8 cellular contexts compared by ENCODE assay signal in genomic region chr20:25407311-25408169, GRCh38. TPM values are rescaled to one million over a fixed set of nuclear protein-coding genes. Genes with fewer than 3 reads are reported as not detected.
A peak's percentile ranks its signal among the peaks of the same experiment; 100 is the strongest.
DNase-seq lines count a peak whose midpoint lies in the region; ATAC-seq and TF ChIP-seq lines count a peak whose summit lies in the region.

GINS1 (plus strand) TSS chr20:25407673; CDS start chr20:25407821, 148 bp downstream.

- peaks cover 0 to 16% (median 0%) of the 10 kb centered on the region in 7 donors for H3K9me3 Mint-ChIP-seq in CD4-positive, CD25-positive, alpha-beta regulatory T cell

- TF ChIP-seq CTCF in lower leg skin (IDR thresholded peaks at IDR 0.05) = peak in 1 of 3 donors; percentile 13

- no peaks in the 10 kb centered on the region for H3K27me3 Mint-ChIP-seq in CD4-positive, CD25-positive, alpha-beta regulatory T cell

- no peaks in the 10 kb centered on the region for H3K27me3 ChIP-seq in CD4-positive, CD25-positive, alpha-beta regulatory T cell (ENCODE audit: control insufficient read depth, insufficient read depth, low read length)
- H3K27me3 ChIP-seq in duodenal mucosa (ENCODE audit: control insufficient read depth in 1 of 2, insufficient read depth in 2 of 2, low read length in 2 of 2) = no peaks in the 10 kb centered on the region

- H3K4me3 Mint-ChIP-seq in CD4-positive, CD25-positive, alpha-beta regulatory T cell = peak within 1 kb of the TSS; percentile 92 to 96 (median 93)

- H3K9ac ChIP-seq in duodenal mucosa (ENCODE audit: low read depth in 1 of 2, low read length in 2 of 2) = peak within 1 kb of the TSS; percentile 59 to 80

- intact Hi-C loops in lower leg skin (cut with DNase I; ENCODE audit: low total_unique reads) = no loop called here

- peak within 1 kb of the TSS; percentile 74 to 92 (median 88) for H3K27ac Mint-ChIP-seq in CD4-positive, CD25-positive, alpha-beta regulatory T cell

- no peak for TF ChIP-seq POLR2A in lower leg skin (IDR thresholded peaks at IDR 0.05)

- peaks cover 16% of the 10 kb centered on the region for H3K4me1 ChIP-seq in CD4-positive, CD25-positive, alpha-beta regulatory T cell (ENCODE audit: control insufficient read depth, insufficient read depth, low read length, poor library complexity, severe bottlenecking)
- H3K4me1 ChIP-seq in duodenal mucosa (ENCODE audit: control insufficient read depth in 1 of 2, insufficient read depth in 2 of 2, low read length in 2 of 2) = peaks cover 12 to 15% of the 10 kb centered on the region in 2 donors

- H3K4me3 ChIP-seq in CD4-positive, CD25-positive, alpha-beta regulatory T cell (ENCODE audit: low read depth, low read length) = peak within 1 kb of the TSS; percentile 93
- H3K4me3 ChIP-seq in duodenal mucosa (ENCODE audit: low read depth in 1 of 2, low read length in 2 of 2) (peak within 1 kb of the TSS; percentile 82 to 90), lower leg skin (ENCODE audit: low read depth, poor library complexity, severe bottlenecking) (peak within 1 kb of the TSS; percentile 59)

- no peaks in the 10 kb centered on the region for H3K36me3 ChIP-seq in CD4-positive, CD25-positive, alpha-beta regulatory T cell (ENCODE audit: control insufficient read depth, insufficient read depth, low read length)
- no peaks in the 10 kb centered on the region for H3K36me3 ChIP-seq in duodenal mucosa (ENCODE audit: control insufficient read depth in 1 of 2, insufficient read depth in 2 of 2, low read length in 2 of 2)

- WGBS in lower leg skin, 2 donors = 1% methylated on average over 53 to 55 of the region's 56 CpGs

- H3K9me3 ChIP-seq in CD4-positive, CD25-positive, alpha-beta regulatory T cell (ENCODE audit: control insufficient read depth in 2 of 2, low read length in 2 of 2) = peaks cover 9 to 16% of the 10 kb centered on the region in 2 experiments
- peaks cover 7 to 15% of the 10 kb centered on the region in 2 donors for H3K9me3 ChIP-seq in duodenal mucosa (ENCODE audit: control insufficient read depth in 1 of 2, low read length in 2 of 2)

- peaks cover 7 to 30% (median 21%) of the 10 kb centered on the region in 4 donors for H3K4me1 Mint-ChIP-seq in CD4-positive, CD25-positive, alpha-beta regulatory T cell

- peak; percentile 64 to 88 (median 69) for DNase-seq in CD4-positive, CD25-positive, alpha-beta regulatory T cell
- DNase-seq in NCI-H526 treated with DMSO at 0.1 percent for 48 hours (lab: John Stamatoyannopoulos, UW) (peak; percentile 93), lower leg skin (ENCODE audit: low spot score in 2 of 2) (peak; percentile 67 to 92)
- peak; percentile 62 for DNase-seq in activated CD4-positive, alpha-beta T cell treated with anti-CD3 and anti-CD28 coated beads, Interleukin-2, amount 50 U/mL, for 1 hour
- DNase-seq in stimulated activated CD4-positive, alpha-beta T cell treated with anti-CD3 and anti-CD28 coated beads, Interleukin-4, amount 100 ng/mL, for 24 hours = peak; percentile 85

- H3K27ac ChIP-seq in CD4-positive, CD25-positive, alpha-beta regulatory T cell (ENCODE audit: insufficient read depth, low read length, poor library complexity, severe bottlenecking) = peak within 1 kb of the TSS; percentile 15
- H3K27ac ChIP-seq in duodenal mucosa (ENCODE audit: low read depth, low read length) = no peak within 1 kb of the TSS

- peak; percentile 84 to 86 for ATAC-seq in CD4-positive, CD25-positive, alpha-beta regulatory T cell (ENCODE audit: low read depth in 2 of 2)
- ATAC-seq in GM19395 (IDR thresholded peaks at IDR 0.05; ENCODE audit: unreplicated experiment) = peak; percentile 91
- peak; percentile 86 for ATAC-seq in HG03521 (IDR thresholded peaks at IDR 0.05; ENCODE audit: unreplicated experiment)

- peaks cover 4% of the 10 kb centered on the region for H3K36me3 Mint-ChIP-seq in CD4-positive, CD25-positive, alpha-beta regulatory T cell

RNA-seq across cellular contexts. Expression of gene GINS1, which starts in this region (rescaled TPM):
- 0.76 TPM for total RNA-seq in CD4-positive, CD25-positive, alpha-beta regulatory T cell
- 1 to 10 TPM in 3 of 4 donors, under 1 TPM in 1; 0.54 to 1.8 (median 1.3) TPM for polyA plus RNA-seq in CD4-positive, CD25-positive, alpha-beta regulatory T cell
- 1 to 10 TPM in 3 of 4 donors, under 1 TPM in 1; 0.63 to 2.8 (median 1.4) TPM for total RNA-seq in lower leg skin
